Comparison of ENCODE assay signal across 8 cellular contexts in the genomic region with DNA sequence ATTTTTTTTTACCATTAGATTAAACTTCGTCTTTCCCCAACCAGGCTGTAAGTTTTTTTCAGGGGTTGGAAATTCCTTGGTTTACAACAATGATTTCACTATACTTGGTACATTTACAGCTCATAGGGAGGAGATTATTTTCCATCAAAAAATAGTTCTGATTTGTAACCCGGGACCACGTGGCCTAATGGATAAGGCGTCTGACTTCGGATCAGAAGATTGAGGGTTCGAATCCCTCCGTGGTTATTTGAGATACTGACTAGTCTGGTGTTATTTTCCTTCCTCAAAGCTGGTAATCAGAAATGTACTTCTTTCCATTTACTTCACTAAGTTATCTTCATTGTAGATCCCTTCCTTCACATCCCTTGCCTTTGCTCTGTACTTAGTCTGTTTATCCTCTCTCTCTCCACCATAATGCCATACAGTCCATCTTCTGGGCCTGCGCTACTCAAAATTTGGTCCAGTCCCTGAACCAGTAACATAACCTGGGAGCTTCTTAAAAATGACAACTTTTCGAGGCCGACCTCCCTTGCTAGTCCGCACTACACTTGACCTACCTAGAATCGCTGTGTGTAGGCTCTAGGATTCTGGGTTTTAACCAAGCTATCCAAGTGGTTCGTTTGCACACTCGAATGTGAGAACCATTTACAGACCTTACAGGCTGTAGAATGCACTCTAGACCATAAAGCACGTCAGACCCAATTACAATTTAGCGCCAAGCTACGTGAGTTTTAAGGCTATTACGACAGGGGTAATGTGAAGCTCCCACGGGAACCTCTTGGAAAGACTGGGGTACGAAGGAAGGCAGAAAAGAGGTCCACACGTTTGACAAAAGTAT. TPM values are rescaled to one million over a fixed set of nuclear protein-coding genes. Genes with fewer than 3 reads are reported as not detected.
DNase-seq lines count a peak whose midpoint lies in the region; ATAC-seq and TF ChIP-seq lines count a peak whose summit lies in the region.

No MANE protein-coding gene starts in this region.

- TF ChIP-seq CTCF in type B pancreatic cell (conservative IDR thresholded peaks at IDR 0.05): no peak

- H3K27me3 Mint-ChIP-seq in naive B cell (peaks cover 9 to 68% (median 58%) of the 10 kb centered on the region in 3 donors), type B pancreatic cell (peaks cover 47% of the 10 kb centered on the region)

- peaks cover 17 to 34% (median 24%) of the 10 kb centered on the region in 3 donors for H3K4me1 Mint-ChIP-seq in naive B cell
- peaks cover 30% of the 10 kb centered on the region for H3K4me1 Mint-ChIP-seq in type B pancreatic cell (ENCODE audit: unreplicated experiment)

- DNase-seq in GF-D8 (lab: John Stamatoyannopoulos, UW): peak; percentile 77
- DNase-seq in NCI-H774 (lab: John Stamatoyannopoulos, UW): peak; percentile 70
- DNase-seq in activated CD8-positive, alpha-beta memory T cell treated with anti-CD3 and anti-CD28 coated beads, Interleukin-2, amount 50 U/mL, for 24 hours (ENCODE audit: extremely low read depth): peak; percentile 61
- DNase-seq in naive B cell: peak; percentile 65
- no peak for DNase-seq in type B pancreatic cell (ENCODE audit: extremely low spot score, unreplicated experiment)
- no peak for DNase-seq in ecto neural progenitor cell (ENCODE audit: low spot score)

- H3K9me3 Mint-ChIP-seq in naive B cell: peaks cover 7 to 18% (median 11%) of the 10 kb centered on the region in 7 donors
- H3K9me3 Mint-ChIP-seq in type B pancreatic cell: no peaks in the 10 kb centered on the region

- peak; percentile 42 for ATAC-seq in HG03378 (IDR thresholded peaks at IDR 0.05; ENCODE audit: unreplicated experiment)
- ATAC-seq in esophagus mucosa: peak; percentile 86
- peak; percentile 49 to 64 for ATAC-seq in naive B cell (ENCODE audit: low read depth in 2 of 2)

- peak overlapping the region; percentile 68 to 94 (median 90) for H3K4me3 Mint-ChIP-seq in naive B cell
- peak overlapping the region; percentile 91 for H3K4me3 Mint-ChIP-seq in type B pancreatic cell

- H3K36me3 Mint-ChIP-seq in naive B cell (no peaks in the 10 kb centered on the region), type B pancreatic cell (no peaks in the 10 kb centered on the region)

- H3K27ac Mint-ChIP-seq in naive B cell: peak overlapping the region; percentile 24 to 94 (median 86)
- H3K27ac Mint-ChIP-seq in type B pancreatic cell: peak overlapping the region; percentile 91

RNA-seq across cellular contexts. Expression of a gene that starts 42.1 kb away (rescaled TPM):
- total RNA-seq in esophagus mucosa: 2.7 TPM
- 100 to 1,000 TPM in 1 of 6 donors, 10 to 100 TPM in 5; 26.7 to 112 (median 51.7) TPM for polyA plus RNA-seq in naive B cell (ENCODE audit: low read depth in 6 of 6)
- total RNA-seq in type B pancreatic cell (ENCODE audit: low replicate concordance): 13.1 and 16.4 TPM in 2 replicates

Comparison
In these comparisons a context has a peak if more than half of its experiments do, and no peak if none do; other contexts are left out.
1. DNase-seq: peak in GF-D8 (single experiment), NCI-H774 (single experiment), activated CD8-positive, alpha-beta memory T cell treated with anti-CD3 and anti-CD28 coated beads, Interleukin-2, amount 50 U/mL, for 24 hours (single experiment) and naive B cell (single experiment); none in type B pancreatic cell (single experiment) and ecto neural progenitor cell (single experiment).
2. Peak in every context shown above with its lines, with median percentiles within 50 percentile points of each other: ATAC-seq.